In the genomic region with DNA sequence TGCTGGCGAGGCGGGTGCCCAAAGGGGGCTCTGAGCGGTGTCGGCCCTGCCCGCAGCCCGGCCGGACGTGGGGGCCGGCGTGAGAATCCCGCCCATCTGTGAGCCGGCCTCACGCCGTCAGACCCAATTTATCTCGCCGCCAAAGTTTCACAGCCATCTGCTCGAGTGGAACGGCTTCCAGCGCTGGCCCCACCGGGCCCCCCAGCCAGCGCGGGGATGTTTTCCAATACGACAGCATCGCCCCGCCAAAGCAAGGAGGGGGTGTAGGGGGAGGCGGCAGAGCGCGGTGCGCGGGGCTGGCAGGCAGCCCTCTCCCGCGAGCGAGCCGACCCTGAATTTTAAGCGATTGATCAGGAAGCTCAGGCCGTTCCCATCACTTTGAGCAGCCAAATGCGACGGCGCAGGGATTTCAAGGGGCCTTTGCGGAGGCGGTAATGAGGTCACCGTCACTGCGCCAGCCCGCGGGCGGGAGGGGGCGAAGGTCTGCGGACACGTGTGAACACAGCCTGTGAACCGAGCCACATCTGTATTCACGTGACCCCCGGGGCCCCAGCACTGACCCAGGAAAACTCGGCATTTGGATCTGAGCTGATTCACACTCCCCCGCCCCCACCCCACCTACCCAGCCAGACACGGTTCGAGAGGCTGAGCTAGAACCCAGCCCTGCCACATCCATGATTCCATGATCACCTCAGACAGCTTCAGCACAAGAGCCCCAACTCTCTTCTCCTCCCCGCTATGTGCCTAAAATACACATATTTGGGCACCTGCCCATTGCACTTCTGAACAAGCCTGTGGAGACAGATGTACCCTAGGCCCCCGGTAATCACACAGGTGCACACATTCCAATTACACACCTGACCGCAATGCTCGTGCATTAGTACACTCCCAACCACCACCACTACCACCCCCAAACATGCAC, we compare ENCODE assay signal across 8 cellular contexts. TPM values are rescaled to one million over a fixed set of nuclear protein-coding genes. Genes with fewer than 3 reads are reported as not detected.
DNase-seq lines count a peak whose midpoint lies in the region; ATAC-seq, FAIRE-seq and TF ChIP-seq lines count a peak whose summit lies in the region.

No MANE protein-coding gene starts in this region.

- H3K27ac Mint-ChIP-seq in CD14-positive monocyte: no peak overlapping the region
- H3K27ac Mint-ChIP-seq in osteocyte (ENCODE audit: unreplicated experiment): peak overlapping the region; percentile 99

- no peak for DNase-seq in CD14-positive monocyte (ENCODE audit: low spot score)
- DNase-seq in NCI-H446 treated with DMSO at 0.1 percent for 48 hours (lab: John Stamatoyannopoulos, UW): peak; percentile 89
- peak; percentile 9 for DNase-seq in activated effector memory CD4-positive, alpha-beta T cell treated with Interleukin-2 at 50 U/mL for 16 hours
- peak; percentile 70 for DNase-seq in globus pallidus (ENCODE audit: low spot score)
- no peak for DNase-seq in osteocyte (ENCODE audit: extremely low spot score, unreplicated experiment)
- peak; percentile 48 for DNase-seq in urothelium cell line (ENCODE audit: low spot score)
- DNase-seq in GM10266 (ENCODE audit: extremely low spot score): no peak

- peaks cover 29% of the 10 kb centered on the region for H3K4me1 Mint-ChIP-seq in CD14-positive monocyte
- peaks cover 81% of the 10 kb centered on the region for H3K4me1 Mint-ChIP-seq in osteocyte (ENCODE audit: unreplicated experiment)

- TF ChIP-seq CTCF in CD14-positive monocyte (IDR thresholded peaks at IDR 0.05) (no peak), osteocyte (IDR thresholded peaks at IDR 0.05) (no peak), GM10266 (IDR thresholded peaks at IDR 0.05; ENCODE audit: control insufficient read depth, insufficient read depth, low read depth, missing control alignments) (no peak)

- H3K36me3 Mint-ChIP-seq in CD14-positive monocyte (peaks cover 7 to 11% of the 10 kb centered on the region in 2 donors), osteocyte (ENCODE audit: unreplicated experiment) (no peaks in the 10 kb centered on the region)

- intact Hi-C loops in CD14-positive monocyte (cut with micrococcal nuclease): loop anchor here in 1 of 2 donors (5.0 kb wide), 1 partner anchor 56 kb away; no protein-coding TSS in a partner anchor

- H3K4me3 Mint-ChIP-seq in CD14-positive monocyte (peak overlapping the region; percentile 64 to 97), osteocyte (ENCODE audit: unreplicated experiment) (peak overlapping the region; percentile 67)

- FAIRE-seq in urothelium cell line (lab: Jason Lieb, UNC): no peak

- H3K27me3 Mint-ChIP-seq in CD14-positive monocyte (ENCODE audit: low read depth in 3 of 3) (peaks cover 81 to 90% (median 82%) of the 10 kb centered on the region in 3 donors), osteocyte (ENCODE audit: unreplicated experiment) (no peaks in the 10 kb centered on the region)

- H3K9me3 Mint-ChIP-seq in CD14-positive monocyte (peaks cover 0 to 26% (median 16%) of the 10 kb centered on the region in 7 donors), osteocyte (ENCODE audit: unreplicated experiment) (no peaks in the 10 kb centered on the region)

- ATAC-seq in GM21423 (IDR thresholded peaks at IDR 0.05; ENCODE audit: unreplicated experiment): peak; percentile 18

RNA-seq across cellular contexts. Expression of a gene that starts 47.8 kb away (rescaled TPM):
- polyA plus RNA-seq in CD14-positive monocyte: not detected
- total RNA-seq in osteocyte: 0.57 and 0.62 TPM in 2 replicates

Comparison
In these comparisons a context has a peak if more than half of its experiments do, and no peak if none do; other contexts are left out.
1. DNase-seq: peak in NCI-H446 treated with DMSO at 0.1 percent for 48 hours (single experiment), activated effector memory CD4-positive, alpha-beta T cell treated with Interleukin-2 at 50 U/mL for 16 hours (single experiment), globus pallidus (single experiment) and urothelium cell line (single experiment); none in CD14-positive monocyte (single experiment), osteocyte (single experiment) and GM10266 (single experiment).